In genomic region chrX:134406230-134406794, GRCh38 we compare ENCODE assay signal across 18 cellular contexts. TPM values are rescaled to one million over a fixed set of nuclear protein-coding genes. Genes with fewer than 3 reads are reported as not detected.
DNase-seq lines count a peak whose midpoint lies in the region; ATAC-seq lines count a peak whose summit lies in the region.
"Had no signal": no experiment of that assay in that cellular context is flagged by ENCODE, and none has a peak within 500 bp of the region (broad histone marks: within the 10 kb centered on the region; RNA-seq: fewer than 3 reads in every experiment).

No MANE protein-coding gene starts in this region.

- no peaks in the 10 kb centered on the region for H3K27me3 Mint-ChIP-seq in activated T-helper 2 cell treated with anti-CD3 and anti-CD28 coated beads, Interferon-gamma antibody, Interleukin-2, Interleukin-4, amounts not matched to agents 10 μg/mL and 5 μg/mL and 100 μg/mL, durations not matched to agents 14 hours and 24 hours and 36 hours (ENCODE audit: low read depth)
- H3K27me3 Mint-ChIP-seq: activated CD4-positive, alpha-beta T cell treated with anti-CD3 and anti-CD28 coated beads, Interleukin-2, amount 10 ng/mL, durations not matched to agents 7 days and 5 days; naive B cell had no signal

- H3K4me3 Mint-ChIP-seq in activated T-helper 2 cell treated with anti-CD3 and anti-CD28 coated beads, Interferon-gamma antibody, Interleukin-2, Interleukin-4, amounts not matched to agents 10 μg/mL and 5 μg/mL and 100 μg/mL, durations not matched to agents 14 hours and 24 hours and 36 hours (ENCODE audit: low read depth), result no peak overlapping the region
- H3K4me3 Mint-ChIP-seq: activated CD4-positive, alpha-beta T cell treated with anti-CD3 and anti-CD28 coated beads, Interleukin-2, amount 10 ng/mL, durations not matched to agents 7 days and 5 days; naive B cell had no signal

- intact Hi-C loops in activated T-helper 2 cell treated with anti-CD3 and anti-CD28 coated beads, Interferon-gamma antibody, Interleukin-2, Interleukin-4, amounts not matched to agents 10 μg/mL and 5 μg/mL and 100 μg/mL, durations not matched to agents 14 hours and 24 hours and 36 hours (cut with micrococcal nuclease), result no loop called here

- H3K9me3 Mint-ChIP-seq in activated T-helper 2 cell treated with anti-CD3 and anti-CD28 coated beads, Interferon-gamma antibody, Interleukin-2, Interleukin-4, amounts not matched to agents 10 μg/mL and 5 μg/mL and 100 μg/mL, durations not matched to agents 14 hours and 24 hours and 36 hours, result no peaks in the 10 kb centered on the region
- H3K9me3 Mint-ChIP-seq: activated CD4-positive, alpha-beta T cell treated with anti-CD3 and anti-CD28 coated beads, Interleukin-2, amount 10 ng/mL, durations not matched to agents 7 days and 5 days; naive B cell had no signal

- peak overlapping the region; percentile 19 for H3K27ac Mint-ChIP-seq in activated T-helper 2 cell treated with anti-CD3 and anti-CD28 coated beads, Interferon-gamma antibody, Interleukin-2, Interleukin-4, amounts not matched to agents 10 μg/mL and 5 μg/mL and 100 μg/mL, durations not matched to agents 14 hours and 24 hours and 36 hours
- H3K27ac Mint-ChIP-seq: activated CD4-positive, alpha-beta T cell treated with anti-CD3 and anti-CD28 coated beads, Interleukin-2, amount 10 ng/mL, durations not matched to agents 7 days and 5 days had no signal

- peaks cover 4% of the 10 kb centered on the region for H3K4me1 Mint-ChIP-seq in activated T-helper 2 cell treated with anti-CD3 and anti-CD28 coated beads, Interferon-gamma antibody, Interleukin-2, Interleukin-4, amounts not matched to agents 10 μg/mL and 5 μg/mL and 100 μg/mL, durations not matched to agents 14 hours and 24 hours and 36 hours (ENCODE audit: low read depth)
- H3K4me1 Mint-ChIP-seq: activated CD4-positive, alpha-beta T cell treated with anti-CD3 and anti-CD28 coated beads, Interleukin-2, amount 10 ng/mL, durations not matched to agents 7 days and 5 days had no signal

- no peak for ATAC-seq in HG03521 (IDR thresholded peaks at IDR 0.05; ENCODE audit: unreplicated experiment)
- ATAC-seq: gastroesophageal sphincter, HCT116, Panc1 had no signal

- peaks cover 50% of the 10 kb centered on the region for H3K36me3 Mint-ChIP-seq in activated T-helper 2 cell treated with anti-CD3 and anti-CD28 coated beads, Interferon-gamma antibody, Interleukin-2, Interleukin-4, amounts not matched to agents 10 μg/mL and 5 μg/mL and 100 μg/mL, durations not matched to agents 14 hours and 24 hours and 36 hours (ENCODE audit: low read depth)
- H3K36me3 Mint-ChIP-seq: naive B cell had no signal

- DNase-seq in CMK (ENCODE audit: low read depth) (peak; percentile 29), HuH-7 (ENCODE audit: low spot score) (peak; percentile 10), islet precursor cell (peak; percentile 62), amniotic stem cell (lab: John Stamatoyannopoulos, UW) (no peak), NCI-H1417 treated with DMSO at 0.1 percent for 48 hours (lab: John Stamatoyannopoulos, UW) (no peak)
- no peak for DNase-seq in activated T-helper 2 cell treated with anti-CD3 and anti-CD28 coated beads, Interferon-gamma antibody, Interleukin-2, Interleukin-4, amounts not matched to agents 10 μg/mL and 5 μg/mL and 100 μg/mL, durations not matched to agents 14 hours and 24 hours and 36 hours (ENCODE audit: low spot score)
- no peak for DNase-seq in activated CD4-positive, CD25-positive, alpha-beta regulatory T cell (lab: John Stamatoyannopoulos, UW)
- DNase-seq: activated CD4-positive, alpha-beta T cell treated with anti-CD3 and anti-CD28 coated beads, Interleukin-2, amount 10 ng/mL, durations not matched to agents 7 days and 5 days; activated naive CD4-positive, alpha-beta T cell; EL; naive B cell; NCI-H146; stimulated activated CD4-positive, alpha-beta T cell treated with anti-CD3 and anti-CD28 coated beads, Interleukin-4, amount 100 ng/mL, for 24 hours; T1000 had no signal

RNA-seq across cellular contexts. Expression of gene PHF6, which starts 33.2 kb away (rescaled TPM):
- total RNA-seq in activated T-helper 2 cell treated with anti-CD3 and anti-CD28 coated beads, Interferon-gamma antibody, Interleukin-2, Interleukin-4, amounts not matched to agents 10 μg/mL and 5 μg/mL and 100 μg/mL, durations not matched to agents 14 hours and 24 hours and 36 hours, result 97.6 and 99.6 TPM in 2 replicates

RNA-seq across cellular contexts. Expression of gene HPRT1, which starts 53.7 kb away (rescaled TPM):
- 118 and 129 TPM in 2 replicates for total RNA-seq in activated T-helper 2 cell treated with anti-CD3 and anti-CD28 coated beads, Interferon-gamma antibody, Interleukin-2, Interleukin-4, amounts not matched to agents 10 μg/mL and 5 μg/mL and 100 μg/mL, durations not matched to agents 14 hours and 24 hours and 36 hours

Comparison
In these comparisons a context has a peak if more than half of its experiments do, and no peak if none do; other contexts are left out.
1. DNase-seq: peak in CMK (single experiment), HuH-7 (single experiment) and islet precursor cell (single experiment); none in activated T-helper 2 cell treated with anti-CD3 and anti-CD28 coated beads, Interferon-gamma antibody, Interleukin-2, Interleukin-4, amounts not matched to agents 10 μg/mL and 5 μg/mL and 100 μg/mL, durations not matched to agents 14 hours and 24 hours and 36 hours (single experiment), activated CD4-positive, CD25-positive, alpha-beta regulatory T cell (0 of 4), amniotic stem cell (single experiment) and NCI-H1417 treated with DMSO at 0.1 percent for 48 hours (single experiment).